ENCODE assay signal across 1 cellular context in the genomic region with DNA sequence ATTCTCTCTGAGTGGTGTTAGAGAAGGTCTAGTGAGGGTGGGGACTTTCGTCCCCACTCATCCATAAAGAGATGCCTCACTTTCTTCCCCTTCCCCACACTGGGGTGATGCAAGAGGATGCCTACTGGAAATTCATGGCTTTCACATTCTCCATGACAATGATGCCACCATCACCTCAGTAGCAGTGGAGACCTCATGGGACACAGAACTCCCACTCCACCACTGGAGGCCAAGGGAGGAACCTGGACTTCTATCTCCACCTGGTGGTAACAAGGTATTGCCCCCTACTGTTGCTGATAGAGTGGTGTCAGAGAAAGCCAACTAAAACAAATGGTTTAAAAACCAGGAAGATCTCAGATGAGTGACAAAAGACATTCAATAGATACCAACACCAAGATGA.
TF ChIP-seq lines count a peak whose summit lies in the region.

No MANE protein-coding gene starts in this region.

TF ChIP-seq in H1, 55 proteins besides CTCF, POLR2A, EP300 and RAD21:
- TF ChIP-seq RFX5 (IDR thresholded peaks at IDR 0.05; ENCODE audit: borderline replicate concordance, low read depth, low read length) (no peak), YY1 (IDR thresholded peaks at IDR 0.05; ENCODE audit: low read depth, low read length) (0 out of 2 replicates have a peak, but pooled peaks have one; percentile 12), CEBPB (IDR thresholded peaks at IDR 0.05; ENCODE audit: low read depth, low read length) (peak; percentile 68), SP1 (IDR thresholded peaks at IDR 0.05; ENCODE audit: low read depth, low read length) (no peak), EGR1 (IDR thresholded peaks at IDR 0.05; ENCODE audit: borderline replicate concordance, low read depth, low read length) (no peak), JUND (IDR thresholded peaks at IDR 0.05; ENCODE audit: low read length) (peak; percentile 36; the same call in 1 of the 2 replicates), RXRA (IDR thresholded peaks at IDR 0.05; ENCODE audit: insufficient read depth, low read depth, low read length) (no peak), KDM5A (IDR thresholded peaks at IDR 0.05; ENCODE audit: low read length) (no peak), HDAC2 (IDR thresholded peaks at IDR 0.05; ENCODE audit: borderline replicate concordance in 1 of 2, low read depth in 2 of 2, low read length in 2 of 2) (no peak), MAFK (IDR thresholded peaks at IDR 0.05; ENCODE audit: low read depth, low read length) (no peak), SP2 (IDR thresholded peaks at IDR 0.05; ENCODE audit: low read length) (no peak), EZH2 (IDR thresholded peaks at IDR 0.05; ENCODE audit: low read depth, low read length, severe bottlenecking) (no peak), TAF7 (optimal IDR thresholded peaks at IDR 0.05; ENCODE audit: borderline replicate concordance, low read depth, low read length) (no peak), CHD1 (IDR thresholded peaks at IDR 0.05; ENCODE audit: low read depth, low read length) (no peak), KDM4A (IDR thresholded peaks at IDR 0.05; ENCODE audit: low read depth, low read length, severe bottlenecking) (no peak), POU5F1 (IDR thresholded peaks at IDR 0.05; ENCODE audit: low read depth, low read length) (0 out of 2 replicates have a peak, but pooled peaks have one; percentile 26), GABPA (IDR thresholded peaks at IDR 0.05; ENCODE audit: borderline replicate concordance, insufficient read depth, low read length) (no peak), FOSL1 (IDR thresholded peaks at IDR 0.05; ENCODE audit: insufficient read depth, low read depth, low read length) (no peak), ASH2L (IDR thresholded peaks at IDR 0.05; ENCODE audit: low read length) (no peak)
- TF ChIP-seq, protein P1, sequence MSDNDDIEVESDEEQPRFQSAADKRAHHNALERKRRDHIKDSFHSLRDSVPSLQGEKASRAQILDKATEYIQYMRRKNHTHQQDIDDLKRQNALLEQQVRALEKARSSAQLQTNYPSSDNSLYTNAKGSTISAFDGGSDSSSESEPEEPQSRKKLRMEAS (IDR thresholded peaks at IDR 0.05) = peak; percentile 23; the same call in 1 of the 2 replicates
- TF ChIP-seq, protein P2, sequence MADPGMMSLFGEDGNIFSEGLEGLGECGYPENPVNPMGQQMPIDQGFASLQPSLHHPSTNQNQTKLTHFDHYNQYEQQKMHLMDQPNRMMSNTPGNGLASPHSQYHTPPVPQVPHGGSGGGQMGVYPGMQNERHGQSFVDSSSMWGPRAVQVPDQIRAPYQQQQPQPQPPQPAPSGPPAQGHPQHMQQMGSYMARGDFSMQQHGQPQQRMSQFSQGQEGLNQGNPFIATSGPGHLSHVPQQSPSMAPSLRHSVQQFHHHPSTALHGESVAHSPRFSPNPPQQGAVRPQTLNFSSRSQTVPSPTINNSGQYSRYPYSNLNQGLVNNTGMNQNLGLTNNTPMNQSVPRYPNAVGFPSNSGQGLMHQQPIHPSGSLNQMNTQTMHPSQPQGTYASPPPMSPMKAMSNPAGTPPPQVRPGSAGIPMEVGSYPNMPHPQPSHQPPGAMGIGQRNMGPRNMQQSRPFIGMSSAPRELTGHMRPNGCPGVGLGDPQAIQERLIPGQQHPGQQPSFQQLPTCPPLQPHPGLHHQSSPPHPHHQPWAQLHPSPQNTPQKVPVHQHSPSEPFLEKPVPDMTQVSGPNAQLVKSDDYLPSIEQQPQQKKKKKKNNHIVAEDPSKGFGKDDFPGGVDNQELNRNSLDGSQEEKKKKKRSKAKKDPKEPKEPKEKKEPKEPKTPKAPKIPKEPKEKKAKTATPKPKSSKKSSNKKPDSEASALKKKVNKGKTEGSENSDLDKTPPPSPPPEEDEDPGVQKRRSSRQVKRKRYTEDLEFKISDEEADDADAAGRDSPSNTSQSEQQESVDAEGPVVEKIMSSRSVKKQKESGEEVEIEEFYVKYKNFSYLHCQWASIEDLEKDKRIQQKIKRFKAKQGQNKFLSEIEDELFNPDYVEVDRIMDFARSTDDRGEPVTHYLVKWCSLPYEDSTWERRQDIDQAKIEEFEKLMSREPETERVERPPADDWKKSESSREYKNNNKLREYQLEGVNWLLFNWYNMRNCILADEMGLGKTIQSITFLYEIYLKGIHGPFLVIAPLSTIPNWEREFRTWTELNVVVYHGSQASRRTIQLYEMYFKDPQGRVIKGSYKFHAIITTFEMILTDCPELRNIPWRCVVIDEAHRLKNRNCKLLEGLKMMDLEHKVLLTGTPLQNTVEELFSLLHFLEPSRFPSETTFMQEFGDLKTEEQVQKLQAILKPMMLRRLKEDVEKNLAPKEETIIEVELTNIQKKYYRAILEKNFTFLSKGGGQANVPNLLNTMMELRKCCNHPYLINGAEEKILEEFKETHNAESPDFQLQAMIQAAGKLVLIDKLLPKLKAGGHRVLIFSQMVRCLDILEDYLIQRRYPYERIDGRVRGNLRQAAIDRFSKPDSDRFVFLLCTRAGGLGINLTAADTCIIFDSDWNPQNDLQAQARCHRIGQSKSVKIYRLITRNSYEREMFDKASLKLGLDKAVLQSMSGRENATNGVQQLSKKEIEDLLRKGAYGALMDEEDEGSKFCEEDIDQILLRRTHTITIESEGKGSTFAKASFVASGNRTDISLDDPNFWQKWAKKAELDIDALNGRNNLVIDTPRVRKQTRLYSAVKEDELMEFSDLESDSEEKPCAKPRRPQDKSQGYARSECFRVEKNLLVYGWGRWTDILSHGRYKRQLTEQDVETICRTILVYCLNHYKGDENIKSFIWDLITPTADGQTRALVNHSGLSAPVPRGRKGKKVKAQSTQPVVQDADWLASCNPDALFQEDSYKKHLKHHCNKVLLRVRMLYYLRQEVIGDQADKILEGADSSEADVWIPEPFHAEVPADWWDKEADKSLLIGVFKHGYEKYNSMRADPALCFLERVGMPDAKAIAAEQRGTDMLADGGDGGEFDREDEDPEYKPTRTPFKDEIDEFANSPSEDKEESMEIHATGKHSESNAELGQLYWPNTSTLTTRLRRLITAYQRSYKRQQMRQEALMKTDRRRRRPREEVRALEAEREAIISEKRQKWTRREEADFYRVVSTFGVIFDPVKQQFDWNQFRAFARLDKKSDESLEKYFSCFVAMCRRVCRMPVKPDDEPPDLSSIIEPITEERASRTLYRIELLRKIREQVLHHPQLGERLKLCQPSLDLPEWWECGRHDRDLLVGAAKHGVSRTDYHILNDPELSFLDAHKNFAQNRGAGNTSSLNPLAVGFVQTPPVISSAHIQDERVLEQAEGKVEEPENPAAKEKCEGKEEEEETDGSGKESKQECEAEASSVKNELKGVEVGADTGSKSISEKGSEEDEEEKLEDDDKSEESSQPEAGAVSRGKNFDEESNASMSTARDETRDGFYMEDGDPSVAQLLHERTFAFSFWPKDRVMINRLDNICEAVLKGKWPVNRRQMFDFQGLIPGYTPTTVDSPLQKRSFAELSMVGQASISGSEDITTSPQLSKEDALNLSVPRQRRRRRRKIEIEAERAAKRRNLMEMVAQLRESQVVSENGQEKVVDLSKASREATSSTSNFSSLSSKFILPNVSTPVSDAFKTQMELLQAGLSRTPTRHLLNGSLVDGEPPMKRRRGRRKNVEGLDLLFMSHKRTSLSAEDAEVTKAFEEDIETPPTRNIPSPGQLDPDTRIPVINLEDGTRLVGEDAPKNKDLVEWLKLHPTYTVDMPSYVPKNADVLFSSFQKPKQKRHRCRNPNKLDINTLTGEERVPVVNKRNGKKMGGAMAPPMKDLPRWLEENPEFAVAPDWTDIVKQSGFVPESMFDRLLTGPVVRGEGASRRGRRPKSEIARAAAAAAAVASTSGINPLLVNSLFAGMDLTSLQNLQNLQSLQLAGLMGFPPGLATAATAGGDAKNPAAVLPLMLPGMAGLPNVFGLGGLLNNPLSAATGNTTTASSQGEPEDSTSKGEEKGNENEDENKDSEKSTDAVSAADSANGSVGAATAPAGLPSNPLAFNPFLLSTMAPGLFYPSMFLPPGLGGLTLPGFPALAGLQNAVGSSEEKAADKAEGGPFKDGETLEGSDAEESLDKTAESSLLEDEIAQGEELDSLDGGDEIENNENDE (IDR thresholded peaks at IDR 0.05; ENCODE audit: insufficient replicate concordance, low read length) = no peak
- TF ChIP-seq, protein P3, sequence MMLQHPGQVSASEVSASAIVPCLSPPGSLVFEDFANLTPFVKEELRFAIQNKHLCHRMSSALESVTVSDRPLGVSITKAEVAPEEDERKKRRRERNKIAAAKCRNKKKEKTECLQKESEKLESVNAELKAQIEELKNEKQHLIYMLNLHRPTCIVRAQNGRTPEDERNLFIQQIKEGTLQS (IDR thresholded peaks at IDR 0.05; ENCODE audit: insufficient read depth, low read depth, low read length) = 0 out of 2 replicates have a peak, but pooled peaks have one; percentile 37
- TF ChIP-seq, protein P4, sequence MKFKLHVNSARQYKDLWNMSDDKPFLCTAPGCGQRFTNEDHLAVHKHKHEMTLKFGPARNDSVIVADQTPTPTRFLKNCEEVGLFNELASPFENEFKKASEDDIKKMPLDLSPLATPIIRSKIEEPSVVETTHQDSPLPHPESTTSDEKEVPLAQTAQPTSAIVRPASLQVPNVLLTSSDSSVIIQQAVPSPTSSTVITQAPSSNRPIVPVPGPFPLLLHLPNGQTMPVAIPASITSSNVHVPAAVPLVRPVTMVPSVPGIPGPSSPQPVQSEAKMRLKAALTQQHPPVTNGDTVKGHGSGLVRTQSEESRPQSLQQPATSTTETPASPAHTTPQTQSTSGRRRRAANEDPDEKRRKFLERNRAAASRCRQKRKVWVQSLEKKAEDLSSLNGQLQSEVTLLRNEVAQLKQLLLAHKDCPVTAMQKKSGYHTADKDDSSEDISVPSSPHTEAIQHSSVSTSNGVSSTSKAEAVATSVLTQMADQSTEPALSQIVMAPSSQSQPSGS (IDR thresholded peaks at IDR 0.05; ENCODE audit: low read length) = no peak
